ENCODE assay signal across 8 cellular contexts in the genomic region with DNA sequence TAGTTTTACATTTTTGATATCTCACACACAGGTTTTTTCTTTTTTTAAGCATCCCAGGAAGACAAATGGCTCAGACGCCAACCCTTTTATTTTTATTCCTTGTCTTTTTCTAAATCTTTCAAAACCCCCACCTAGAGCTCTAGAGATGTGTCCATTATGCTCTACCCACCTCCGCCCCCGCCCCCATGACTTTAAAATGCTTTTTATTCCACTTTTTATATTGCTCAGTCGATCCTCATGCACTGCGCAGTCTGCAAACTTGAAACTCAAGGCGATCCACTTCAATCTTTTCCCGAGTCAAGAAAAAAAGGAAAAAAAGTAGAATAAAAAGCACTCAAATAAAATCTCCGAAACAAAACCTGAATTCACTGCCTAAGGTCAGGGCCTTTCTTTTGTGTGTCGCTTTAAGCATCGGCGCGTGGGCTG. TPM values are rescaled to one million over a fixed set of nuclear protein-coding genes. Genes with fewer than 3 reads are reported as not detected.
A peak's percentile ranks its signal among the peaks of the same experiment; 100 is the strongest.
DNase-seq lines count a peak whose midpoint lies in the region; ATAC-seq and TF ChIP-seq lines count a peak whose summit lies in the region.

No MANE protein-coding gene starts in this region.

- H3K36me3 Mint-ChIP-seq in T-helper 2 cell treated with Interferon-gamma antibody and Interleukin-4, amounts not matched to agents 5 μg/mL and 100 μg/mL, for 36 hours (ENCODE audit: low read depth) = peaks cover 16% of the 10 kb centered on the region

- H3K4me3 Mint-ChIP-seq in T-helper 2 cell treated with Interferon-gamma antibody and Interleukin-4, amounts not matched to agents 5 μg/mL and 100 μg/mL, for 36 hours = peak overlapping the region; percentile 98

- no peaks in the 10 kb centered on the region for H3K27me3 ChIP-seq in heart left ventricle

- H3K4me1 Mint-ChIP-seq in T-helper 2 cell treated with Interferon-gamma antibody and Interleukin-4, amounts not matched to agents 5 μg/mL and 100 μg/mL, for 36 hours (ENCODE audit: low read depth) = peaks cover 50% of the 10 kb centered on the region

- WGBS in heart left ventricle, 4 donors = 1 to 2% (median 1%) methylated on average over 12 of the region's 12 CpGs

- DNase-seq in SIG-M5 treated with dmso at 0.1 percent for 504 hours (lab: John Stamatoyannopoulos, UW; ENCODE audit: unreplicated experiment) = peak; percentile 58
- no peak for DNase-seq in SIG-M5 (lab: John Stamatoyannopoulos, UW)
- DNase-seq in T-helper 2 cell treated with Interferon-gamma antibody and Interleukin-4, amounts not matched to agents 5 μg/mL and 100 μg/mL, for 36 hours (ENCODE audit: low spot score) = no peak
- DNase-seq in heart left ventricle = peak in 1 of 5 donors; percentile 24
- no peak for DNase-seq in posterior cingulate gyrus
- DNase-seq in SW 1271 (lab: John Stamatoyannopoulos, UW) = no peak

- ATAC-seq in heart left ventricle (peak in 2 of 4 donors; percentile 1 to 2), HG03159 (IDR thresholded peaks at IDR 0.05; ENCODE audit: unreplicated experiment) (no peak)

- no peaks in the 10 kb centered on the region for H3K9me3 Mint-ChIP-seq in T-helper 2 cell treated with Interferon-gamma antibody and Interleukin-4, amounts not matched to agents 5 μg/mL and 100 μg/mL, for 36 hours

- TF ChIP-seq POLR2A in heart left ventricle (IDR thresholded peaks at IDR 0.05) = no peak

- peak overlapping the region; percentile 98 for H3K27ac Mint-ChIP-seq in T-helper 2 cell treated with Interferon-gamma antibody and Interleukin-4, amounts not matched to agents 5 μg/mL and 100 μg/mL, for 36 hours

- peaks cover 10 to 56% (median 41%) of the 10 kb centered on the region in 12 donors for H3K4me1 ChIP-seq in heart left ventricle

- H3K27ac ChIP-seq in heart left ventricle = peak overlapping the region; percentile 89 to 99 (median 96)
- peak overlapping the region; percentile 41 to 99 (median 97) for H3K27ac ChIP-seq in skin epidermis

- TF ChIP-seq CTCF in heart left ventricle (IDR thresholded peaks at IDR 0.05) = no peak

- intact Hi-C loops in heart left ventricle (cut with DNase I) = loop anchor here in 4 of 10 donors (1.0 to 5.0 kb wide), 4 partner anchors 43 to 68 kb away; a partner anchor contains a TSS
- intact Hi-C loops in posterior cingulate gyrus (cut with DNase I) = loop anchor here (1.0 kb wide), 1 partner anchor 45 kb away; a partner anchor contains a TSS

- no peaks in the 10 kb centered on the region for H3K27me3 Mint-ChIP-seq in T-helper 2 cell treated with Interferon-gamma antibody and Interleukin-4, amounts not matched to agents 5 μg/mL and 100 μg/mL, for 36 hours (ENCODE audit: low read depth)

- H3K4me3 ChIP-seq in heart left ventricle (peak overlapping the region; percentile 4 to 90 (median 77)), skin epidermis (peak overlapping the region; percentile 65 to 91 (median 78))

- no peaks in the 10 kb centered on the region for H3K9me3 ChIP-seq in heart left ventricle

- no peaks in the 10 kb centered on the region for H3K36me3 ChIP-seq in heart left ventricle

RNA-seq across cellular contexts. Expression of a gene that starts 0.4 kb away (rescaled TPM):
- 10 to 100 TPM; 46.3 to 61.6 (median 59.3) TPM for total RNA-seq in heart left ventricle
- 10 to 100 TPM; 33.8 to 53.4 TPM for polyA plus RNA-seq in heart left ventricle

RNA-seq across cellular contexts. Expression of a gene that starts 44.6 kb away (rescaled TPM):
- 1 to 10 TPM in 5 of 9 donors, under 1 TPM in 3, not detected in 1; 0.47 to 6.6 (median 1.3) TPM for total RNA-seq in heart left ventricle
- polyA plus RNA-seq in heart left ventricle = under 1 TPM; 0.15 to 0.50 TPM

RNA-seq across cellular contexts. Expression of a gene that starts 45.2 kb away (rescaled TPM):
- total RNA-seq in heart left ventricle = 10 to 100 TPM in 7 of 9 donors, 1 to 10 TPM in 2; 1.6 to 17.1 (median 13.4) TPM
- polyA plus RNA-seq in heart left ventricle = 1 to 10 TPM; 3.8 to 5.7 TPM
